Comparison of ENCODE assay signal across 26 cellular contexts in the genomic region with DNA sequence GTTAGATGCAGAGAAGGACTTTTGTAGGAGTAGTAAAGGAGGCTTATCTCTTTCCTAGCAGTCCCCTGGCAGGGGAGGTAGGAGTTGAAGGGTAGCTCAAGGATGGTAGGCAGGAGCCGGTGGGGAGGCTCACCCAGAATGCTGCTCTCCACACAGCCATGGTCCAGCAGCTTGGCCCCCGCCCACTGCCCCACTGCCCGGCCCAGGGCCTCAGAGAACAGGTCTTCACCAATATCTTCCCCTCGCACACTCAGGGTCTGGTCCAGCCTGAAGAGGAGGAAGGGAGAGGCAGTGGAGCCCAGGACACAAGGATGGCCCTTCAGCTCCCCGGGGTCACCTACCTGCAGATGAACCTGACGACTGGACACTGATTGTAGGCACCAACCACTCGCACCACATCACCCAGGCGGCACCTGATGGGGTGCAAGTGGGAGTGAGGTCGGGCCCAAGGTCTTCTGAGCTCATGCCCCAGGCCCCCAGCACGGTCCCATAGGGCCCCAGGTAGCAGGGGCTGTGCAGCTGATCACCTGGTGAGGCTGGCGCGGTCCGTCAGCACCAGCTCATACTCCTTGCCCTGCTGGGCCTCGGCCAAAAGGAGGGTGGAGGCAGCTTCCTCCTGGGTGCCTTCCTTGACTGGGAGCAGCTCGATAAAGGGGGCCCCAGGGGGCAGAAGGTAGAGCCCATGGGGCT. TPM values are rescaled to one million over a fixed set of nuclear protein-coding genes. Genes with fewer than 3 reads are reported as not detected.
"Had no signal": no experiment of that assay in that cellular context is flagged by ENCODE, and none has a peak within 500 bp of the region (broad histone marks: within the 10 kb centered on the region; RNA-seq: fewer than 3 reads in every experiment).

No MANE protein-coding gene starts in this region.

- H3K27ac Mint-ChIP-seq: immature natural killer cell; natural killer cell treated with Interleukin-12 subunit alpha and Interleukin-12 subunit beta and Interleukin-15 and Interleukin-18, amount 100 ng/mL, for 72 hours; stimulated activated naive B cell treated with anti-CD40 and anti-IgM and Interleukin-4, amounts not matched to agents 10 μg/mL and 1 μg/mL and 100 μg/mL, for 72 hours; stimulated activated naive CD8-positive, alpha-beta T cell treated with anti-CD3 and anti-CD28 coated beads, Interleukin-15, amount 100 ng/mL, for 72 hours had no signal

- H3K9me3 ChIP-seq: esophagus squamous epithelium, gastroesophageal sphincter, psoas muscle, testis, tibial nerve, upper lobe of right lung had no signal

- H3K27me3 ChIP-seq: gastroesophageal sphincter, testis, tibial nerve, upper lobe of right lung had no signal

- DNase-seq: effector memory CD4-positive, alpha-beta T cell; esophagus squamous epithelium; foreskin fibroblast; immature natural killer cell; left colon; left ventricle myocardium superior; mesenchymal stem cell; midbrain; retina; stimulated activated CD4-positive, alpha-beta T cell treated with anti-CD3 and anti-CD28 coated beads, Interleukin-2, amount 100 ng/mL, for 24 hours; stimulated activated CD4-positive, alpha-beta T cell treated with anti-CD3 and anti-CD28 coated beads, Interleukin-4, amount 100 ng/mL, for 4 hours; stimulated activated naive B cell treated with anti-CD40 and anti-IgM and Interleukin-4, amounts not matched to agents 10 μg/mL and 1 μg/mL and 100 μg/mL, for 72 hours; stimulated activated naive CD8-positive, alpha-beta T cell treated with anti-CD3 and anti-CD28 coated beads, Interleukin-15, amount 100 ng/mL, for 72 hours; testis; upper lobe of right lung had no signal

- H3K27me3 Mint-ChIP-seq: natural killer cell treated with Interleukin-12 subunit alpha and Interleukin-12 subunit beta and Interleukin-15 and Interleukin-18, amount 100 ng/mL, for 72 hours; stimulated activated naive B cell treated with anti-CD40 and anti-IgM and Interleukin-4, amounts not matched to agents 10 μg/mL and 1 μg/mL and 100 μg/mL, for 72 hours; stimulated activated naive CD8-positive, alpha-beta T cell treated with anti-CD3 and anti-CD28 coated beads, Interleukin-15, amount 100 ng/mL, for 72 hours had no signal

- H3K4me3 Mint-ChIP-seq: natural killer cell treated with Interleukin-12 subunit alpha and Interleukin-12 subunit beta and Interleukin-15 and Interleukin-18, amount 100 ng/mL, for 72 hours; stimulated activated naive B cell treated with anti-CD40 and anti-IgM and Interleukin-4, amounts not matched to agents 10 μg/mL and 1 μg/mL and 100 μg/mL, for 72 hours; stimulated activated naive CD8-positive, alpha-beta T cell treated with anti-CD3 and anti-CD28 coated beads, Interleukin-15, amount 100 ng/mL, for 72 hours had no signal

- H3K36me3 Mint-ChIP-seq: natural killer cell treated with Interleukin-12 subunit alpha and Interleukin-12 subunit beta and Interleukin-15 and Interleukin-18, amount 100 ng/mL, for 72 hours had no signal

- H3K27ac ChIP-seq: esophagus squamous epithelium, gastroesophageal sphincter, psoas muscle, skin epidermis, testis, tibial nerve, upper lobe of right lung had no signal

- H3K36me3 ChIP-seq: esophagus squamous epithelium, upper lobe of right lung had no signal

- H3K4me3 ChIP-seq: esophagus squamous epithelium, gastroesophageal sphincter, lung, psoas muscle, skin epidermis, testis, tibial nerve, upper lobe of right lung had no signal

- ATAC-seq: gastroesophageal sphincter; left colon; left ventricle myocardium superior; natural killer cell treated with Interleukin-12 subunit alpha and Interleukin-12 subunit beta and Interleukin-15 and Interleukin-18, amount 100 ng/mL, for 72 hours; psoas muscle; sciatic nerve; stimulated activated naive B cell treated with anti-CD40 and anti-IgM and Interleukin-4, amounts not matched to agents 10 μg/mL and 1 μg/mL and 100 μg/mL, for 72 hours; stimulated activated naive CD8-positive, alpha-beta T cell treated with anti-CD3 and anti-CD28 coated beads, Interleukin-15, amount 100 ng/mL, for 72 hours; upper lobe of right lung had no signal

- H3K9me3 Mint-ChIP-seq: immature natural killer cell; natural killer cell treated with Interleukin-12 subunit alpha and Interleukin-12 subunit beta and Interleukin-15 and Interleukin-18, amount 100 ng/mL, for 72 hours; stimulated activated naive CD8-positive, alpha-beta T cell treated with anti-CD3 and anti-CD28 coated beads, Interleukin-15, amount 100 ng/mL, for 72 hours had no signal

RNA-seq across cellular contexts. Expression of a gene that starts 5.4 kb away (rescaled TPM):
- total RNA-seq: epithelial cell of proximal tubule; esophagus squamous epithelium; gastroesophageal sphincter; kidney epithelial cell; left colon; left ventricle myocardium superior; lung; natural killer cell treated with Interleukin-12 subunit alpha and Interleukin-12 subunit beta and Interleukin-15 and Interleukin-18, amount 100 ng/mL, for 72 hours; osteoblast; psoas muscle; sciatic nerve; subcutaneous adipose tissue; testis; tibial nerve; upper lobe of right lung had no signal
- polyA plus RNA-seq: immature natural killer cell, lung, psoas muscle had no signal

RNA-seq across cellular contexts. Expression of a gene that starts 9.7 kb away (rescaled TPM):
- total RNA-seq: epithelial cell of proximal tubule, kidney epithelial cell, osteoblast had no signal
- polyA plus RNA-seq: immature natural killer cell had no signal
